1 cellular context compared by ENCODE assay signal in genomic region chr3:17741621-17742091, GRCh38.
TF ChIP-seq lines count a peak whose summit lies in the region.

No MANE protein-coding gene starts in this region.

TF ChIP-seq in GM23338, 12 proteins besides CTCF, POLR2A, EP300 and RAD21 (continued from another document):
- TF ChIP-seq ZNF462 (CRISPR knock-in tag; IDR thresholded peaks at IDR 0.05), result no peak
